30 cellular contexts compared by ENCODE assay signal in the genomic region with DNA sequence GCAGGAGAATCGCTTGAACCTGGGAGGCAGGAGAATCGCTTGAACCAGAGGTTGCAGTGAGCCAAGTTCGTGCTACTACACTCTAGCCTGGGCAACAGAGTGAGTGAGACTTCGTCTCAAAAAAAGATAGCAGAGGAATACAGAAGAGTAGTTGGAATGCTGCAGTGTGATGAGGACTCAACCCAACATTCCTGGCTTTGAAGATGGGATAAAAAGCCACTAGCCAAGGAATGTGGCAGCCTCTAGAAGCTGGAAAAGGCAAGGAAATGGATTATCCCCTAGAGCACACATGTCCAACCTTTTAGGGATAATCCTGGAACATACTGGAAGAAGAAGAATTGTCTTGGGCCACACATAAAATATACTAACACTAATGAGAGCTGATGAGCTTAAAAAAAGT. TPM values are rescaled to one million over a fixed set of nuclear protein-coding genes. Genes with fewer than 3 reads are reported as not detected.
"Had no signal": no experiment of that assay in that cellular context is flagged by ENCODE, and none has a peak within 500 bp of the region (broad histone marks: within the 10 kb centered on the region; RNA-seq: fewer than 3 reads in every experiment).

No MANE protein-coding gene starts in this region.

- H3K4me1 Mint-ChIP-seq: activated T-helper 17 cell treated with anti-CD3 and anti-CD28 coated beads, Interleukin-2, amount 50 U/mL, for 72 hours had no signal

- H3K27ac ChIP-seq: breast epithelium, coronary artery, esophagus squamous epithelium, gastroesophageal sphincter, neutrophil, pancreas, psoas muscle, thyroid gland, WERI-Rb-1 had no signal

- H3K4me1 ChIP-seq: breast epithelium, pancreas had no signal

- H3K4me3 ChIP-seq: breast epithelium, coronary artery, esophagus squamous epithelium, gastroesophageal sphincter, pancreas, psoas muscle, right atrium auricular region, thyroid gland had no signal

- H3K27me3 ChIP-seq: breast epithelium, esophagus squamous epithelium, gastroesophageal sphincter, neutrophil, pancreas, right atrium auricular region, thyroid gland had no signal

- FAIRE-seq: astrocyte, islet of Langerhans, pancreas, TTC549 had no signal

- H3K9me3 Mint-ChIP-seq: activated T-helper 17 cell treated with anti-CD3 and anti-CD28 coated beads, Interleukin-2, amount 50 U/mL, for 72 hours; naive thymus-derived CD8-positive, alpha-beta T cell; stimulated activated naive CD8-positive, alpha-beta T cell treated with anti-CD3 and anti-CD28 coated beads, Interleukin-15, Interleukin-2, amounts not matched to agents 100 ng/mL and 50 ng/mL, for 24 hours had no signal

- DNase-seq: activated CD4-positive, alpha-beta T cell treated with anti-CD3 and anti-CD28 coated beads for 1 hour; activated T-cell treated with anti-CD3 and anti-CD28 coated beads, Interleukin-2, amount 50 U/mL, for 1 hour; cerebellar nuclear complex; esophagus squamous epithelium; head of caudate nucleus; hypothalamus; left colon; naive thymus-derived CD8-positive, alpha-beta T cell; pancreas; psoas muscle; stimulated activated CD4-positive, alpha-beta T cell treated with anti-CD3 and anti-CD28 coated beads, Interleukin-1b, Interleukin-23, amount 100 ng/mL, for 48 hours; substantia nigra; T-helper 1 cell; WERI-Rb-1 had no signal

- H3K9me3 ChIP-seq: breast epithelium, esophagus squamous epithelium, gastroesophageal sphincter, neutrophil, pancreas, psoas muscle, right atrium auricular region, thyroid gland had no signal

- H3K4me3 Mint-ChIP-seq: activated naive CD8-positive, alpha-beta T cell; activated T-helper 17 cell treated with anti-CD3 and anti-CD28 coated beads, Interleukin-2, amount 50 U/mL, for 72 hours; naive thymus-derived CD8-positive, alpha-beta T cell; stimulated activated naive CD8-positive, alpha-beta T cell treated with anti-CD3 and anti-CD28 coated beads, Interleukin-15, Interleukin-2, amounts not matched to agents 100 ng/mL and 50 ng/mL, for 24 hours had no signal

- H3K27me3 Mint-ChIP-seq: activated naive CD8-positive, alpha-beta T cell; activated T-helper 17 cell treated with anti-CD3 and anti-CD28 coated beads, Interleukin-2, amount 50 U/mL, for 72 hours; naive thymus-derived CD8-positive, alpha-beta T cell; stimulated activated naive CD8-positive, alpha-beta T cell treated with anti-CD3 and anti-CD28 coated beads, Interleukin-15, Interleukin-2, amounts not matched to agents 100 ng/mL and 50 ng/mL, for 24 hours had no signal

- ATAC-seq: activated T-helper 17 cell treated with anti-CD3 and anti-CD28 coated beads, Interleukin-2, amount 50 U/mL, for 72 hours; gastroesophageal sphincter; left colon; naive thymus-derived CD8-positive, alpha-beta T cell; pancreas; psoas muscle had no signal

- H3K36me3 ChIP-seq: breast epithelium, gastroesophageal sphincter, neutrophil, pancreas, right atrium auricular region, thyroid gland had no signal

- H3K27ac Mint-ChIP-seq: activated naive CD8-positive, alpha-beta T cell; activated T-helper 17 cell treated with anti-CD3 and anti-CD28 coated beads, Interleukin-2, amount 50 U/mL, for 72 hours had no signal

RNA-seq across cellular contexts. Expression of gene DNAJB7, which starts 56.7 kb away (rescaled TPM):
- total RNA-seq: activated T-helper 17 cell treated with anti-CD3 and anti-CD28 coated beads, Interleukin-2, amount 50 U/mL, for 72 hours; astrocyte; breast epithelium; esophagus squamous epithelium; gastroesophageal sphincter; lower leg skin; mesenteric fat pad; naive thymus-derived CD8-positive, alpha-beta T cell; pancreas; psoas muscle; right atrium auricular region; skeletal muscle tissue; urinary bladder had no signal
- polyA plus RNA-seq: urinary bladder had no signal
